In the genomic region with DNA sequence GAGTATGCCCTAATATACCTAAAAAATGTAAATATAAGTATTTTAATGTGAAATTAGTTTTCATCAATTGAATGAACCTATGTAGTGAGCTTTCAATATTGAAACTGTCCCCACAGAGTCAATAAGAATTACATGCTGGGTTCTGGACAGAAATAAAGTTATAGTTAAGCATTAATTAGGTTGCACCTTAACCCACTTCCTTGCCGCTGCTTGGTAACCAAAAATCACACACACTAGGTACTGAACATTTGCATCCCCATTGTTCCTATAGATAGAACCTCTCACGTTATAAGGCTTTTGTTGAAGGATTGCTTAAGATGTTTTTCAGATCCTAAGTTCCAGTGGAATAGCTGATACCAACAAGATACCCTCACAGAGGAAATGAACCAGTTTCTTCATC, we compare ENCODE assay signal across 30 cellular contexts.
"Had no signal": no experiment of that assay in that cellular context is flagged by ENCODE, and none has a peak within 500 bp of the region (broad histone marks: within the 10 kb centered on the region; RNA-seq: fewer than 3 reads in every experiment).

No MANE protein-coding gene starts in this region.

- FAIRE-seq: pancreas had no signal

- H3K4me1 Mint-ChIP-seq: naive thymus-derived CD8-positive, alpha-beta T cell; nephron progenitor cell; neural crest cell; stimulated activated memory B cell treated with anti-CD40 and anti-IgM and Interleukin-4, amounts not matched to agents 10 μg/mL and 1 μg/mL and 100 μg/mL, for 72 hours; stimulated activated naive CD8-positive, alpha-beta T cell treated with anti-CD3 and anti-CD28 coated beads, Interleukin-15, amount 100 ng/mL, for 72 hours had no signal

- H3K36me3 ChIP-seq: neutrophil, pancreas, prostate gland, right lobe of liver, sigmoid colon, spleen, suprapubic skin, tibial artery, transverse colon, upper lobe of right lung, uterus had no signal

- H3K27me3 ChIP-seq: neutrophil, pancreas, right lobe of liver, sigmoid colon, spleen, suprapubic skin, testis, tibial artery, transverse colon, upper lobe of right lung, uterus had no signal

- H3K36me3 Mint-ChIP-seq: naive thymus-derived CD8-positive, alpha-beta T cell; natural killer cell treated with Interleukin-12 subunit alpha and Interleukin-12 subunit beta and Interleukin-15 and Interleukin-18, amount 100 ng/mL, for 72 hours; stimulated activated memory B cell treated with anti-CD40 and anti-IgM and Interleukin-4, amounts not matched to agents 10 μg/mL and 1 μg/mL and 100 μg/mL, for 72 hours; type B pancreatic cell had no signal

- H3K9me3 ChIP-seq: neutrophil, pancreas, prostate gland, right lobe of liver, sigmoid colon, spleen, suprapubic skin, testis, tibial artery, transverse colon, upper lobe of right lung, uterus had no signal

- H3K9me3 Mint-ChIP-seq: nephron progenitor cell; stimulated activated naive CD8-positive, alpha-beta T cell treated with anti-CD3 and anti-CD28 coated beads, Interleukin-15, amount 100 ng/mL, for 72 hours; type B pancreatic cell had no signal

- H3K27me3 Mint-ChIP-seq: natural killer cell treated with Interleukin-12 subunit alpha and Interleukin-12 subunit beta and Interleukin-15 and Interleukin-18, amount 100 ng/mL, for 72 hours; stimulated activated memory B cell treated with anti-CD40 and anti-IgM and Interleukin-4, amounts not matched to agents 10 μg/mL and 1 μg/mL and 100 μg/mL, for 72 hours; stimulated activated naive CD8-positive, alpha-beta T cell treated with anti-CD3 and anti-CD28 coated beads, Interleukin-15, amount 100 ng/mL, for 72 hours had no signal

- H3K27ac ChIP-seq: neutrophil, pancreas, prostate gland, right lobe of liver, sigmoid colon, spleen, suprapubic skin, testis, tibial artery, transverse colon, upper lobe of right lung, uterus had no signal

- ATAC-seq: naive thymus-derived CD8-positive, alpha-beta T cell; natural killer cell treated with Interleukin-12 subunit alpha and Interleukin-12 subunit beta and Interleukin-15 and Interleukin-18, amount 100 ng/mL, for 72 hours; pancreas; right cardiac atrium; right lobe of liver; stimulated activated memory B cell treated with anti-CD40 and anti-IgM and Interleukin-4, amounts not matched to agents 10 μg/mL and 1 μg/mL and 100 μg/mL, for 72 hours; stimulated activated naive CD8-positive, alpha-beta T cell treated with anti-CD3 and anti-CD28 coated beads, Interleukin-15, amount 100 ng/mL, for 72 hours; stimulated activated naive CD8-positive, alpha-beta T cell treated with anti-CD3 and anti-CD28 coated beads, Interleukin-15, Interleukin-2, amounts not matched to agents 100 U/mL and 50 U/mL, for 24 hours; upper lobe of right lung had no signal

- H3K4me3 ChIP-seq: pancreas, prostate gland, right lobe of liver, sigmoid colon, smooth muscle cell, spleen, suprapubic skin, testis, tibial artery, transverse colon, upper lobe of right lung, uterus had no signal

- H3K4me2 ChIP-seq: smooth muscle cell had no signal

- H3K4me1 ChIP-seq: prostate gland, right lobe of liver, sigmoid colon, spleen, suprapubic skin, testis, transverse colon, upper lobe of right lung, uterus had no signal

- H3K27ac Mint-ChIP-seq: naive thymus-derived CD8-positive, alpha-beta T cell; natural killer cell treated with Interleukin-12 subunit alpha and Interleukin-12 subunit beta and Interleukin-15 and Interleukin-18, amount 100 ng/mL, for 72 hours; nephron progenitor cell; stimulated activated memory B cell treated with anti-CD40 and anti-IgM and Interleukin-4, amounts not matched to agents 10 μg/mL and 1 μg/mL and 100 μg/mL, for 72 hours; type B pancreatic cell had no signal

- H3K4me3 Mint-ChIP-seq: naive thymus-derived CD8-positive, alpha-beta T cell; natural killer cell treated with Interleukin-12 subunit alpha and Interleukin-12 subunit beta and Interleukin-15 and Interleukin-18, amount 100 ng/mL, for 72 hours; nephron progenitor cell; neural crest cell; stimulated activated memory B cell treated with anti-CD40 and anti-IgM and Interleukin-4, amounts not matched to agents 10 μg/mL and 1 μg/mL and 100 μg/mL, for 72 hours; stimulated activated naive CD8-positive, alpha-beta T cell treated with anti-CD3 and anti-CD28 coated beads, Interleukin-15, amount 100 ng/mL, for 72 hours; type B pancreatic cell had no signal

- DNase-seq: naive thymus-derived CD8-positive, alpha-beta T cell; nephron progenitor cell; nucleus accumbens; pancreas; right cardiac atrium; right lobe of liver; sigmoid colon; spleen; stimulated activated CD4-positive, alpha-beta T cell treated with anti-CD3 and anti-CD28 coated beads, Interleukin-12 subunit alpha, Interleukin-12 subunit beta, amount 100 ng/mL, for 4 hours; stimulated activated CD4-positive, alpha-beta T cell treated with anti-CD3 and anti-CD28 coated beads, Interleukin-1b, Interleukin-23, amount 100 ng/mL, for 48 hours; stimulated activated CD4-positive, alpha-beta T cell treated with anti-CD3 and anti-CD28 coated beads, Interleukin-4, amount 100 ng/mL, for 1 hour; stimulated activated CD4-positive, alpha-beta T cell treated with anti-CD3 and anti-CD28 coated beads, Interleukin-4, amount 100 ng/mL, for 4 hours; stimulated activated CD8-positive, alpha-beta memory T cell treated with anti-CD3 and anti-CD28 coated beads, Interleukin-4, amount 100 ng/mL, for 48 hours; stimulated activated naive CD4-positive, alpha-beta T cell; stimulated activated naive CD8-positive, alpha-beta T cell treated with anti-CD3 and anti-CD28 coated beads, Interleukin-15, amount 100 ng/mL, for 72 hours; stimulated activated naive CD8-positive, alpha-beta T cell treated with anti-CD3 and anti-CD28 coated beads, Interleukin-15, Interleukin-2, amounts not matched to agents 100 U/mL and 50 U/mL, for 24 hours; substantia nigra; testis; tibial artery; transverse colon; upper lobe of right lung; uterus had no signal
